ENCODE assay signal across 8 cellular contexts in genomic region chr17:57945999-57946797, GRCh38. TPM values are rescaled to one million over a fixed set of nuclear protein-coding genes. Genes with fewer than 3 reads are reported as not detected.
A peak's percentile ranks its signal among the peaks of the same experiment; 100 is the strongest.
DNase-seq lines count a peak whose midpoint lies in the region; ATAC-seq and TF ChIP-seq lines count a peak whose summit lies in the region.

No MANE protein-coding gene starts in this region.

- POLR2A ChIA-PET in activated CD4-positive, alpha-beta memory T cell treated with anti-CD3 and anti-CD28 coated beads, Interleukin-2, amount 10 ng/mL, durations not matched to agents 7 days and 5 days (lab: Charles Lee): interaction anchor here (0.6 to 2.5 kb wide), 5 partner anchors 10 to 61 kb away, joined by 3 to 8 read pairs (median 3); partner anchors contain the start of genes CUEDC1 and SRSF1

- H3K27me3 ChIP-seq in layer of hippocampus (ENCODE audit: control insufficient read depth, insufficient read depth, low read length) (no peaks in the 10 kb centered on the region), tibial artery (no peaks in the 10 kb centered on the region)

- no peak for TF ChIP-seq CTCF in tibial artery (IDR thresholded peaks at IDR 0.05)

- peak; percentile 16 for ATAC-seq in HG02588 (IDR thresholded peaks at IDR 0.05; ENCODE audit: unreplicated experiment)

- peaks cover 12 to 96% (median 56%) of the 10 kb centered on the region in 4 donors for H3K4me1 ChIP-seq in tibial artery

- no peak overlapping the region for H3K27ac Mint-ChIP-seq in activated CD4-positive, alpha-beta memory T cell treated with anti-CD3 and anti-CD28 coated beads, Interleukin-2, amount 10 ng/mL, durations not matched to agents 7 days and 5 days

- H3K36me3 ChIP-seq in tibial artery: no peaks in the 10 kb centered on the region

- CTCF ChIA-PET in activated CD4-positive, alpha-beta memory T cell treated with anti-CD3 and anti-CD28 coated beads, Interleukin-2, amount 10 ng/mL, durations not matched to agents 7 days and 5 days (lab: Charles Lee): interaction anchor here (0.7 to 2.9 kb wide), 5 partner anchors 40 to 113 kb away, joined by 3 to 10 read pairs (median 7); partner anchors contain the start of gene SRSF1

- H3K4me3 Mint-ChIP-seq in activated CD4-positive, alpha-beta memory T cell treated with anti-CD3 and anti-CD28 coated beads, Interleukin-2, amount 10 ng/mL, durations not matched to agents 7 days and 5 days: peak overlapping the region; percentile 57

- peak overlapping the region; percentile 92 for H3K27ac ChIP-seq in layer of hippocampus (ENCODE audit: low read depth, low read length)
- peak overlapping the region; percentile 65 to 98 for H3K27ac ChIP-seq in tibial artery

- no peaks in the 10 kb centered on the region for H3K36me3 Mint-ChIP-seq in activated CD4-positive, alpha-beta memory T cell treated with anti-CD3 and anti-CD28 coated beads, Interleukin-2, amount 10 ng/mL, durations not matched to agents 7 days and 5 days (ENCODE audit: low read depth)

- H3K9me3 Mint-ChIP-seq in activated CD4-positive, alpha-beta memory T cell treated with anti-CD3 and anti-CD28 coated beads, Interleukin-2, amount 10 ng/mL, durations not matched to agents 7 days and 5 days: no peaks in the 10 kb centered on the region

- intact Hi-C loops in tibial artery (cut with DNase I; ENCODE audit: low total_unique reads): loop anchor here (5.0 kb wide), 1 partner anchor 54 kb away; no protein-coding TSS in a partner anchor

- H3K4me3 ChIP-seq in GM08714 (ENCODE audit: low read length) (peak overlapping the region; percentile 20; the same call in 1 of the 2 replicates), tibial artery (peak overlapping the region; percentile 42 to 45)

- DNase-seq in activated CD4-positive, alpha-beta memory T cell treated with anti-CD3 and anti-CD28 coated beads, Interleukin-2, amount 10 ng/mL, durations not matched to agents 7 days and 5 days: no peak
- no peak for DNase-seq in tibial artery
- DNase-seq in HT-29 (ENCODE audit: low spot score): no peak
- DNase-seq in HuH-7.5 (ENCODE audit: low spot score): no peak
- no peak for DNase-seq in NCI-H1694 (lab: John Stamatoyannopoulos, UW)

- H3K4me1 Mint-ChIP-seq in activated CD4-positive, alpha-beta memory T cell treated with anti-CD3 and anti-CD28 coated beads, Interleukin-2, amount 10 ng/mL, durations not matched to agents 7 days and 5 days: peaks cover 41% of the 10 kb centered on the region

- H3K9me3 ChIP-seq in tibial artery: no peaks in the 10 kb centered on the region

- peaks cover 45% of the 10 kb centered on the region for H3K27me3 Mint-ChIP-seq in activated CD4-positive, alpha-beta memory T cell treated with anti-CD3 and anti-CD28 coated beads, Interleukin-2, amount 10 ng/mL, durations not matched to agents 7 days and 5 days

RNA-seq across cellular contexts. Expression of gene CUEDC1, which starts 9.0 kb away (rescaled TPM):
- under 1 TPM in 1 of 2 experiments, not detected in 1; 0.25 TPM for total RNA-seq in activated CD4-positive, alpha-beta memory T cell treated with anti-CD3 and anti-CD28 coated beads, Interleukin-2, amount 10 ng/mL, durations not matched to agents 7 days and 5 days
- total RNA-seq in HT-29 (2014; rRNA removed; shearing (Covaris generic)): 37.6 and 45.5 TPM in 2 replicates

RNA-seq across cellular contexts. Expression of gene VEZF1, which starts 41.9 kb away (rescaled TPM):
- total RNA-seq in activated CD4-positive, alpha-beta memory T cell treated with anti-CD3 and anti-CD28 coated beads, Interleukin-2, amount 10 ng/mL, durations not matched to agents 7 days and 5 days: 10 to 100 TPM; 44.6 to 46.6 TPM
- 39.5 and 47.5 TPM in 2 replicates for total RNA-seq in HT-29 (2014; rRNA removed; shearing (Covaris generic))

Comparison
In these comparisons a context has a peak if more than half of its experiments do, and no peak if none do; other contexts are left out.
1. RNA of gene CUEDC1, which starts 9.0 kb away (total RNA-seq): 37.6 to 45.5 TPM in HT-29; 0.25 TPM in activated CD4-positive, alpha-beta memory T cell treated with anti-CD3 and anti-CD28 coated beads, Interleukin-2, amount 10 ng/mL, durations not matched to agents 7 days and 5 days; every median in the first group is over 10 times any median in the second.